In genomic region chr4:153207561-153207960, GRCh38 we compare ENCODE assay signal across 9 cellular contexts. TPM values are rescaled to one million over a fixed set of nuclear protein-coding genes. Genes with fewer than 3 reads are reported as not detected.
DNase-seq lines count a peak whose midpoint lies in the region; ATAC-seq and TF ChIP-seq lines count a peak whose summit lies in the region.
"Had no signal": no experiment of that assay in that cellular context is flagged by ENCODE, and none has a peak within 500 bp of the region (broad histone marks: within the 10 kb centered on the region; RNA-seq: fewer than 3 reads in every experiment).

No MANE protein-coding gene starts in this region.

- POLR2A ChIA-PET in T-cell (lab: Charles Lee): no interaction called here

- H3K9me3 ChIP-seq in gastrocnemius medialis: no peaks in the 10 kb centered on the region
- no peaks in the 10 kb centered on the region for H3K9me3 ChIP-seq in neuronal stem cell (replicated peaks in 1 of 2; ENCODE audit: control insufficient read depth in 2 of 2, insufficient read depth in 1 of 2, low read depth in 1 of 2, low read length in 2 of 2)

- WGBS in neuronal stem cell (ENCODE audit: extremely low coverage in 2 of 2, insufficient read length in 2 of 2, insufficient replicate concordance in 1 of 2), 2 donors: no CpG with 5 or more reads among the region's 7 CpGs

- H3K9ac ChIP-seq in neuronal stem cell (ENCODE audit: low read depth, low read length, poor library complexity): no peak overlapping the region

- H3K27ac Mint-ChIP-seq in T-cell: no peak overlapping the region
- H3K27ac Mint-ChIP-seq: T-helper 1 cell treated with Interleukin-12 subunit alpha and Interleukin-12 subunit beta and Interleukin-4 antibody, amounts not matched to agents 30 μg/mL and 1 μg/mL, for 36 hours had no signal

- CTCF ChIA-PET in T-cell (lab: Charles Lee): no interaction called here

- no peak overlapping the region for H3K23ac ChIP-seq in neuronal stem cell (ENCODE audit: low read depth, low read length, poor library complexity)

- no peak overlapping the region for H2BK5ac ChIP-seq in neuronal stem cell (ENCODE audit: low read length)

- H3K4me1 ChIP-seq in gastrocnemius medialis (peaks cover 0 to 3% of the 10 kb centered on the region in 2 donors), neuronal stem cell (ENCODE audit: control insufficient read depth in 2 of 2, insufficient read depth in 1 of 2, low read depth in 1 of 2, low read length in 2 of 2) (peaks cover 28 to 60% of the 10 kb centered on the region in 2 donors)

- peak; percentile 13 for TF ChIP-seq CTCF in GM13977 (IDR thresholded peaks at IDR 0.05; ENCODE audit: extremely low read depth, insufficient read depth, missing control alignments)
- TF ChIP-seq CTCF in WI38 (IDR thresholded peaks at IDR 0.05; ENCODE audit: low read depth, low read length): peak; percentile 53
- peak; percentile 9 to 60 (median 38) for TF ChIP-seq CTCF in gastrocnemius medialis (IDR thresholded peaks at IDR 0.05 in 4 of 5, conservative IDR thresholded peaks at IDR 0.05 in 1 of 5)

- H3K4ac ChIP-seq in neuronal stem cell (ENCODE audit: low read length): no peak overlapping the region

- H3K9me3 Mint-ChIP-seq in T-cell: no peaks in the 10 kb centered on the region
- H3K9me3 Mint-ChIP-seq: T-helper 1 cell treated with Interleukin-12 subunit alpha and Interleukin-12 subunit beta and Interleukin-4 antibody, amounts not matched to agents 30 μg/mL and 1 μg/mL, for 36 hours had no signal

- in situ Hi-C loops in GM13977 (cut with MboI; ENCODE audit: low pct_unique_long_range_greater_than_20kb, low sequenced_read_pairs, unreplicated experiment) (no loop called here), gastrocnemius medialis (cut with MboI; ENCODE audit: low sequenced_read_pairs in 4 of 4) (loop anchor here in 1 of 4 donors (25.0 kb wide), 1 partner anchor 105 kb away; no protein-coding TSS in a partner anchor)

- H3K27me3 ChIP-seq in gastrocnemius medialis (no peaks in the 10 kb centered on the region), neuronal stem cell (ENCODE audit: control insufficient read depth in 3 of 3, insufficient read depth in 3 of 3, low read depth in 1 of 3, low read length in 3 of 3) (peaks cover 0 to 12% (median 0%) of the 10 kb centered on the region in 3 experiments)

- H4K8ac ChIP-seq in neuronal stem cell (ENCODE audit: low read depth, low read length): no peak overlapping the region

- no peaks in the 10 kb centered on the region for H3K36me3 ChIP-seq in gastrocnemius medialis
- peaks cover 0 to 12% of the 10 kb centered on the region in 2 donors for H3K36me3 ChIP-seq in neuronal stem cell (replicated peaks in 1 of 2; ENCODE audit: control insufficient read depth in 2 of 2, insufficient read depth in 2 of 2, low read length in 2 of 2)

- H3K4me3 Mint-ChIP-seq in T-cell: no peak overlapping the region
- H3K4me3 Mint-ChIP-seq: T-helper 1 cell treated with Interleukin-12 subunit alpha and Interleukin-12 subunit beta and Interleukin-4 antibody, amounts not matched to agents 30 μg/mL and 1 μg/mL, for 36 hours had no signal

- no peaks in the 10 kb centered on the region for H3K27me3 Mint-ChIP-seq in T-cell

- H4K91ac ChIP-seq in neuronal stem cell (ENCODE audit: low read depth, low read length, poor library complexity): no peak overlapping the region

- H2BK15ac ChIP-seq in neuronal stem cell (ENCODE audit: low read length): no peak overlapping the region

- no peak for TF ChIP-seq POLR2A in gastrocnemius medialis (IDR thresholded peaks at IDR 0.05)

- no peak overlapping the region for H3K4me3 ChIP-seq in WI38 (ENCODE audit: low read depth, low read length)
- H3K4me3 ChIP-seq in gastrocnemius medialis: no peak overlapping the region
- no peak overlapping the region for H3K4me3 ChIP-seq in neuronal stem cell (ENCODE audit: low read length in 2 of 2)

- intact Hi-C loops in left ventricle myocardium superior (cut with micrococcal nuclease): loop anchor here (5.0 kb wide), 1 partner anchor 110 kb away; no protein-coding TSS in a partner anchor
- intact Hi-C loops in gastrocnemius medialis (cut with DNase I; ENCODE audit: low total_unique reads): loop anchor here (5.0 kb wide), 1 partner anchor 110 kb away; no protein-coding TSS in a partner anchor

- no peak overlapping the region for H3K4me2 ChIP-seq in neuronal stem cell (ENCODE audit: insufficient read depth, low read length, poor library complexity, severe bottlenecking)

- no peak overlapping the region for H3K14ac ChIP-seq in neuronal stem cell (ENCODE audit: low read length)

- H2AFZ ChIP-seq in neuronal stem cell (ENCODE audit: low read length): no peak overlapping the region

- H2BK12ac ChIP-seq in neuronal stem cell (ENCODE audit: low read length): no peak overlapping the region

- H2BK120ac ChIP-seq in neuronal stem cell (ENCODE audit: low read depth, low read length): no peak overlapping the region

- DNase-seq in GM13977 (ENCODE audit: low spot score) (no peak), left ventricle myocardium superior (peak; percentile 71), gastrocnemius medialis (no peak), T-cell (no peak), NCI-H187 treated with DMSO at 0.1 percent for 48 hours (lab: John Stamatoyannopoulos, UW) (no peak), neuronal stem cell (ENCODE audit: low spot score) (no peak)

- H3K18ac ChIP-seq in neuronal stem cell (ENCODE audit: low read length): no peak overlapping the region

- peaks cover 27 to 33% (median 28%) of the 10 kb centered on the region in 3 donors for H3K4me1 Mint-ChIP-seq in T-cell

- no peaks in the 10 kb centered on the region for H3K36me3 Mint-ChIP-seq in T-cell

- H3K27ac ChIP-seq in gastrocnemius medialis (no peak overlapping the region), neuronal stem cell (replicated peaks; ENCODE audit: low read length) (no peak overlapping the region)

- H2AK5ac ChIP-seq in neuronal stem cell (ENCODE audit: low read depth, low read length): no peak overlapping the region

- H3K79me1 ChIP-seq in neuronal stem cell (ENCODE audit: low read depth, low read length): no peaks in the 10 kb centered on the region

- ATAC-seq in left ventricle myocardium superior: peak; percentile 60
- peak in 1 of 2 donors; percentile 51 for ATAC-seq in gastrocnemius medialis
- no peak for ATAC-seq in T-cell (replicated peaks in 1 of 4)
- no peak for ATAC-seq in HG03039 (IDR thresholded peaks at IDR 0.05; ENCODE audit: unreplicated experiment)

RNA-seq across cellular contexts. Expression of gene TRIM2, which starts 3.3 kb away (rescaled TPM):
- total RNA-seq in left ventricle myocardium superior: 18.6 TPM
- 1 to 10 TPM; 2.6 to 7.2 (median 3.8) TPM for total RNA-seq in gastrocnemius medialis
- total RNA-seq in T-cell: 1 to 10 TPM; 3.5 to 8.4 (median 4.4) TPM
- 33.1 TPM for polyA plus RNA-seq in neuronal stem cell (2013, experiment 1 of 2)
- polyA plus RNA-seq in neuronal stem cell (2013, experiment 2 of 2): 34.5 TPM
